In the genomic region with DNA sequence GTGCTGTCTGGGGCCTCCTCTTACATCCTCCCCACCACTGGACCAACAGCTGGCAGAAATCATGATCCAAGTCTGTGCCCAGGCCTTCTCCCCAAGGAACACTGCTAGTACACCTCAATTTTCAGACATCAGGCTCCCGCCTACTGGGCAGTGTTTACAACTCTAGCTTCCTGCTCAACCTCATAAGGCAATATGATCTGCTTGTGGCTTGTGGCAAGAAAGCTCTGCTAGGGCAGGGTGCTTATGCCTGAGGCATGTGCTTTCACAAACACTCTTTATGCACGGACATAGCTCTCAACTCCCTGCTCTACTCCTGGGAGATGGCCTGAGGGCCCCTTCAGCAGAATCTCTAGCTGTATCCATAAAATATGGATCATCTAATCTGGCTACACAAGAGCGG, we compare ENCODE assay signal across 16 cellular contexts. TPM values are rescaled to one million over a fixed set of nuclear protein-coding genes. Genes with fewer than 3 reads are reported as not detected.
A peak's percentile ranks its signal among the peaks of the same experiment; 100 is the strongest.
DNase-seq lines count a peak whose midpoint lies in the region; ATAC-seq and TF ChIP-seq lines count a peak whose summit lies in the region.
"Had no signal": no experiment of that assay in that cellular context is flagged by ENCODE, and none has a peak within 500 bp of the region (broad histone marks: within the 10 kb centered on the region; RNA-seq: fewer than 3 reads in every experiment).

No MANE protein-coding gene starts in this region.

- H3K36me3 ChIP-seq in brain microvascular endothelial cell (replicated peaks), result no peaks in the 10 kb centered on the region

- H3K27me3 ChIP-seq in brain microvascular endothelial cell (replicated peaks), result no peaks in the 10 kb centered on the region
- H3K27me3 ChIP-seq: SJSA1, testis had no signal

- no peak overlapping the region for H3K4me3 ChIP-seq in brain microvascular endothelial cell (ENCODE audit: low read depth, low read length)
- H3K4me3 ChIP-seq: psoas muscle, SJSA1, testis had no signal

- no peak for ATAC-seq in HG03520 (IDR thresholded peaks at IDR 0.05; ENCODE audit: unreplicated experiment)
- ATAC-seq: activated T-cell treated with anti-CD3 and anti-CD28 coated beads, Interleukin-2, amount 50 U/mL, for 4 hours; left lobe of liver had no signal

- in situ Hi-C loops in brain microvascular endothelial cell (cut with HindIII; ENCODE audit: low pct_ligation_motif_present, low sequenced_read_pairs), result no loop called here

- H3K27ac ChIP-seq in brain microvascular endothelial cell, result no peak overlapping the region
- H3K27ac ChIP-seq: psoas muscle, SJSA1, testis had no signal

- DNase-seq in NCI-H187 treated with DMSO at 0.1 percent for 48 hours (lab: John Stamatoyannopoulos, UW), result peak; percentile 25
- DNase-seq in NCI-H187 (lab: John Stamatoyannopoulos, UW), result no peak
- DNase-seq in M059J (ENCODE audit: low read depth), result peak; percentile 93
- peak; percentile 24 for DNase-seq in brain microvascular endothelial cell
- peak; percentile 57 for DNase-seq in non-pigmented ciliary epithelial cell (ENCODE audit: low read depth)
- no peak for DNase-seq in dermis blood vessel endothelial cell
- DNase-seq in A172 (ENCODE audit: low spot score), result no peak
- DNase-seq: activated CD4-positive, alpha-beta T cell treated with anti-CD3 and anti-CD28 coated beads for 48 hours; activated T-cell treated with anti-CD3 and anti-CD28 coated beads, Interleukin-2, amount 50 U/mL, for 4 hours; COR-L47; psoas muscle; T1000; testis had no signal

- TF ChIP-seq CTCF in brain microvascular endothelial cell (IDR thresholded peaks at IDR 0.05; ENCODE audit: low read depth, low read length, missing control alignments), result no peak

RNA-seq across cellular contexts. Expression of a gene that starts 32.5 kb away (rescaled TPM):
- total RNA-seq in M059J (2014; rRNA removed; shearing (Covaris generic)), result 2.4 and 7.2 TPM in 2 replicates
- 18.0 and 60.6 TPM in 2 replicates for total RNA-seq in dermis blood vessel endothelial cell
- 7.8 and 10.1 TPM in 2 replicates for total RNA-seq in A172 (2014; rRNA removed; shearing (Covaris generic))
- total RNA-seq: activated T-cell treated with anti-CD3 and anti-CD28 coated beads, Interleukin-2, amount 50 U/mL, for 4 hours had no signal

Comparison
In these comparisons a context has a peak if more than half of its experiments do, and no peak if none do; other contexts are left out.
1. DNase-seq: peak in NCI-H187 treated with DMSO at 0.1 percent for 48 hours (single experiment), M059J (single experiment), brain microvascular endothelial cell (single experiment) and non-pigmented ciliary epithelial cell (single experiment); none in NCI-H187 (0 of 2), dermis blood vessel endothelial cell (single experiment) and A172 (single experiment).